In the genomic region with DNA sequence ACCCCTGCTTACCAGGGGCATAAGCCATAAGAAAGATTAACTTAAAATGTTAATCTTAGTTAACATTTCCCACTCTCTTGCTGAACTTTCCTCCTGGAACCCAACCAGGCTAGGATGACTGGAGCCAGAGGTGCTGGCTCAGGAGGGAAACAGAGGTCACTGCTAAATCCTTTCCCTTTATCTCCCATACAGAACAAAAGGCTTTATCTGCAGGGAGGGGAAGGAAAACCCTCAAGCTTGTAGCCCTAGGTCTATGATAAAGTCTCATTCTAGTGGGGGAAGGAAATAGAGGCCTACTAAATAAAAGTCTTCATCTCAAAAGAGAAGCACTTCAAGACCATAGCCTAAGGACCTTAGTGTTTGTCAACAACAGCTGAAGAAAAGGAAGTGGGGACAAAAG, we compare ENCODE assay signal across 22 cellular contexts.
"Had no signal": no experiment of that assay in that cellular context is flagged by ENCODE, and none has a peak within 500 bp of the region (broad histone marks: within the 10 kb centered on the region; RNA-seq: fewer than 3 reads in every experiment).

No MANE protein-coding gene starts in this region.

- H3K36me3 ChIP-seq: uterus had no signal

- DNase-seq: activated CD4-positive, alpha-beta T cell treated with anti-CD3 and anti-CD28 coated beads, Interleukin-2, amount 50 U/mL, for 1 hour; activated CD4-positive, CD25-positive, alpha-beta regulatory T cell; activated CD8-positive, alpha-beta memory T cell treated with anti-CD3 and anti-CD28 coated beads, Interleukin-2, amount 50 U/mL, for 4 hours; activated effector memory CD4-positive, alpha-beta T cell treated with anti-CD3 and anti-CD28 coated beads, Interleukin-2, amount 50 U/mL, for 16 hours; activated naive CD4-positive, alpha-beta T cell treated with anti-CD3 and anti-CD28 coated beads, Interleukin-2, amount 50 U/mL, for 16 hours; activated T-cell treated with anti-CD3 and anti-CD28 coated beads, Interleukin-2, amount 50 U/mL, for 4 hours; islet precursor cell; left colon; nephron progenitor cell; nucleus accumbens; posterior cingulate gyrus; retina; stimulated activated CD4-positive, alpha-beta T cell treated with anti-CD3 and anti-CD28 coated beads, Interleukin-2, amount 100 ng/mL, for 24 hours; stimulated activated naive CD8-positive, alpha-beta T cell treated with anti-CD3 and anti-CD28 coated beads, Interleukin-15, amount 100 ng/mL, for 72 hours; transverse colon; uterus had no signal

- H3K27ac ChIP-seq: ascending aorta, coronary artery, esophagus muscularis mucosa, hepatocyte, suprapubic skin, transverse colon, uterus had no signal

- H3K4me3 ChIP-seq: ascending aorta, coronary artery, esophagus muscularis mucosa, hepatocyte, suprapubic skin, transverse colon, uterus had no signal

- H3K4me2 ChIP-seq: hepatocyte had no signal

- H3K4me1 ChIP-seq: transverse colon, uterus had no signal

- H3K27me3 ChIP-seq: ascending aorta, esophagus muscularis mucosa, hepatocyte, suprapubic skin, transverse colon, uterus had no signal

- ATAC-seq: activated T-cell treated with anti-CD3 and anti-CD28 coated beads, Interleukin-2, amount 50 U/mL, for 4 hours; left colon; SK-N-SH treated with all-trans-retinoic acid at 6 μM for 48 hours; stimulated activated naive CD8-positive, alpha-beta T cell treated with anti-CD3 and anti-CD28 coated beads, Interleukin-15, amount 100 ng/mL, for 72 hours had no signal

- H2AFZ ChIP-seq: hepatocyte had no signal

- H3K9me3 ChIP-seq: ascending aorta, esophagus muscularis mucosa, suprapubic skin, transverse colon, uterus had no signal
